ENCODE assay signal across 20 cellular contexts in genomic region chr13:99870541-99870940, GRCh38.
DNase-seq lines count a peak whose midpoint lies in the region; ATAC-seq and TF ChIP-seq lines count a peak whose summit lies in the region.
"Had no signal": no experiment of that assay in that cellular context is flagged by ENCODE, and none has a peak within 500 bp of the region (broad histone marks: within the 10 kb centered on the region; RNA-seq: fewer than 3 reads in every experiment).

No MANE protein-coding gene starts in this region.

- peaks cover 52% of the 10 kb centered on the region for H3K4me1 ChIP-seq in DOHH2 (ENCODE audit: control insufficient read depth, low read length)
- H3K4me1 ChIP-seq: right atrium auricular region, tibial nerve had no signal

- no peaks in the 10 kb centered on the region for H3K36me3 ChIP-seq in DOHH2 (ENCODE audit: control insufficient read depth, low read length)
- H3K36me3 ChIP-seq: right atrium auricular region, tibial nerve had no signal

- H3F3A ChIP-seq in DOHH2 (ENCODE audit: control insufficient read depth, insufficient read depth): no peaks in the 10 kb centered on the region

- no peak for ATAC-seq in GM19467 (IDR thresholded peaks at IDR 0.05; ENCODE audit: unreplicated experiment)
- ATAC-seq: left cardiac atrium; naive thymus-derived CD4-positive, alpha-beta T cell; stimulated activated naive CD8-positive, alpha-beta T cell treated with anti-CD3 and anti-CD28 coated beads, Interleukin-15, amount 100 ng/mL, for 72 hours had no signal

- DNase-seq in LNCaP clone FGC (ENCODE audit: low read depth) (peak; percentile 39), NCI-H69 (lab: John Stamatoyannopoulos, UW) (peak; percentile 96), dorsolateral prefrontal cortex (no peak), germinal center (ENCODE audit: low spot score) (no peak)
- no peak for DNase-seq in activated CD4-positive, alpha-beta memory T cell treated with anti-CD3 and anti-CD28 coated beads, Interleukin-2, amount 10 ng/mL, durations not matched to agents 7 days and 5 days
- DNase-seq: CD8-positive, alpha-beta memory T cell; HFFc6; left cardiac atrium; mesenchymal stem cell; MM.1S; naive thymus-derived CD4-positive, alpha-beta T cell; stimulated activated CD4-positive, alpha-beta T cell treated with anti-CD3 and anti-CD28 coated beads, Interleukin-4, amount 100 ng/mL, for 4 hours; stimulated activated naive CD8-positive, alpha-beta T cell treated with anti-CD3 and anti-CD28 coated beads, Interleukin-15, amount 100 ng/mL, for 72 hours; SW 1271 had no signal

- H3K27ac Mint-ChIP-seq in activated CD4-positive, alpha-beta memory T cell treated with anti-CD3 and anti-CD28 coated beads, Interleukin-2, amount 10 ng/mL, durations not matched to agents 7 days and 5 days: no peak overlapping the region
- H3K27ac Mint-ChIP-seq: activated T-helper 2 cell treated with anti-CD3 and anti-CD28 coated beads, Interferon-gamma antibody, Interleukin-2, Interleukin-4, amounts not matched to agents 10 μg/mL and 5 μg/mL and 100 μg/mL, durations not matched to agents 14 hours and 24 hours and 36 hours; CD8-positive, alpha-beta memory T cell; endodermal cell; HFFc6; naive thymus-derived CD4-positive, alpha-beta T cell; stimulated activated naive CD8-positive, alpha-beta T cell treated with anti-CD3 and anti-CD28 coated beads, Interleukin-15, amount 100 ng/mL, for 72 hours had no signal

- intact Hi-C loops in dorsolateral prefrontal cortex (cut with DNase I): no loop called here

- no peaks in the 10 kb centered on the region for H3K4me1 Mint-ChIP-seq in activated CD4-positive, alpha-beta memory T cell treated with anti-CD3 and anti-CD28 coated beads, Interleukin-2, amount 10 ng/mL, durations not matched to agents 7 days and 5 days
- H3K4me1 Mint-ChIP-seq: CD8-positive, alpha-beta memory T cell; naive thymus-derived CD4-positive, alpha-beta T cell; stimulated activated naive CD8-positive, alpha-beta T cell treated with anti-CD3 and anti-CD28 coated beads, Interleukin-15, amount 100 ng/mL, for 72 hours had no signal

- H3K4me3 ChIP-seq in DOHH2 (ENCODE audit: low read length) (peak overlapping the region; percentile 57), LNCaP clone FGC (ENCODE audit: low read depth, low read length) (peak overlapping the region; percentile 35), dorsolateral prefrontal cortex (peak overlapping the region in 1 of 59 donors; percentile 12)
- H3K4me3 ChIP-seq: right atrium auricular region, tibial nerve had no signal

- peak overlapping the region; percentile 74 for H3K4me2 ChIP-seq in DOHH2 (ENCODE audit: low read length)

- H3K9me3 ChIP-seq in DOHH2 (ENCODE audit: control insufficient read depth, insufficient read depth, low read length): no peaks in the 10 kb centered on the region
- H3K9me3 ChIP-seq: right atrium auricular region, tibial nerve had no signal

- H3K4me3 Mint-ChIP-seq in activated CD4-positive, alpha-beta memory T cell treated with anti-CD3 and anti-CD28 coated beads, Interleukin-2, amount 10 ng/mL, durations not matched to agents 7 days and 5 days: no peak overlapping the region
- H3K4me3 Mint-ChIP-seq: CD8-positive, alpha-beta memory T cell; endodermal cell; HFFc6; naive thymus-derived CD4-positive, alpha-beta T cell; stimulated activated naive CD8-positive, alpha-beta T cell treated with anti-CD3 and anti-CD28 coated beads, Interleukin-15, amount 100 ng/mL, for 72 hours had no signal

- CTCF ChIA-PET in activated CD4-positive, alpha-beta memory T cell treated with anti-CD3 and anti-CD28 coated beads, Interleukin-2, amount 10 ng/mL, durations not matched to agents 7 days and 5 days (lab: Charles Lee): no interaction called here

- H3K27me3 ChIP-seq in DOHH2 (ENCODE audit: control insufficient read depth, low read length) (no peaks in the 10 kb centered on the region), dorsolateral prefrontal cortex (no peaks in the 10 kb centered on the region)
- H3K27me3 ChIP-seq: right atrium auricular region, tibial nerve had no signal

- POLR2A ChIA-PET in activated CD4-positive, alpha-beta memory T cell treated with anti-CD3 and anti-CD28 coated beads, Interleukin-2, amount 10 ng/mL, durations not matched to agents 7 days and 5 days (lab: Charles Lee): no interaction called here

- H3K27me3 Mint-ChIP-seq in activated CD4-positive, alpha-beta memory T cell treated with anti-CD3 and anti-CD28 coated beads, Interleukin-2, amount 10 ng/mL, durations not matched to agents 7 days and 5 days: peaks cover 9% of the 10 kb centered on the region
- H3K27me3 Mint-ChIP-seq: stimulated activated naive CD8-positive, alpha-beta T cell treated with anti-CD3 and anti-CD28 coated beads, Interleukin-15, amount 100 ng/mL, for 72 hours had no signal

- H3K9me2 ChIP-seq in DOHH2 (replicated peaks; ENCODE audit: control insufficient read depth, low read length): no peaks in the 10 kb centered on the region

- no peaks in the 10 kb centered on the region for H4K20me1 ChIP-seq in DOHH2 (ENCODE audit: control insufficient read depth, insufficient read depth, low read depth, low read length)

- H3K9me3 Mint-ChIP-seq in activated CD4-positive, alpha-beta memory T cell treated with anti-CD3 and anti-CD28 coated beads, Interleukin-2, amount 10 ng/mL, durations not matched to agents 7 days and 5 days: no peaks in the 10 kb centered on the region
- H3K9me3 Mint-ChIP-seq: activated T-helper 2 cell treated with anti-CD3 and anti-CD28 coated beads, Interferon-gamma antibody, Interleukin-2, Interleukin-4, amounts not matched to agents 10 μg/mL and 5 μg/mL and 100 μg/mL, durations not matched to agents 14 hours and 24 hours and 36 hours; CD8-positive, alpha-beta memory T cell; endodermal cell; HFFc6; naive thymus-derived CD4-positive, alpha-beta T cell; stimulated activated naive CD8-positive, alpha-beta T cell treated with anti-CD3 and anti-CD28 coated beads, Interleukin-15, amount 100 ng/mL, for 72 hours had no signal

- H3K27ac ChIP-seq in DOHH2 (ENCODE audit: low read depth, low read length) (peak overlapping the region; percentile 50), dorsolateral prefrontal cortex (peak overlapping the region in 44 of 59 donors; percentile 7 to 86 (median 48))
- H3K27ac ChIP-seq: right atrium auricular region, tibial nerve had no signal

- no peaks in the 10 kb centered on the region for H3K79me2 ChIP-seq in DOHH2 (ENCODE audit: control insufficient read depth, low read length)

- H3K36me3 Mint-ChIP-seq in activated CD4-positive, alpha-beta memory T cell treated with anti-CD3 and anti-CD28 coated beads, Interleukin-2, amount 10 ng/mL, durations not matched to agents 7 days and 5 days (ENCODE audit: low read depth): no peaks in the 10 kb centered on the region

- TF ChIP-seq CTCF in DOHH2 (IDR thresholded peaks at IDR 0.05; ENCODE audit: low read depth, low read length, poor library complexity, severe bottlenecking) (no peak), LNCaP clone FGC (IDR thresholded peaks at IDR 0.05; ENCODE audit: control insufficient read depth, extremely low read depth, insufficient read depth) (no peak), dorsolateral prefrontal cortex (IDR thresholded peaks at IDR 0.05 in 54 of 56, conservative IDR thresholded peaks at IDR 0.05 in 2 of 56; ENCODE audit: low read depth in 1 of 56, partially characterized antibody in 56 of 56) (no peak)

Comparison
In these comparisons a context has a peak if more than half of its experiments do, and no peak if none do; other contexts are left out.
1. DNase-seq: peak in LNCaP clone FGC (single experiment) and NCI-H69 (single experiment); none in dorsolateral prefrontal cortex (0 of 10), activated CD4-positive, alpha-beta memory T cell treated with anti-CD3 and anti-CD28 coated beads, Interleukin-2, amount 10 ng/mL, durations not matched to agents 7 days and 5 days (single experiment) and germinal center (single experiment).